Comparison of ENCODE assay signal across 28 cellular contexts in genomic region chr6:23589811-23590210, GRCh38.
"Had no signal": no experiment of that assay in that cellular context is flagged by ENCODE, and none has a peak within 500 bp of the region (broad histone marks: within the 10 kb centered on the region; RNA-seq: fewer than 3 reads in every experiment).

No MANE protein-coding gene starts in this region.

- ATAC-seq: activated CD8-positive, alpha-beta T cell treated with anti-CD3 and anti-CD28 coated beads for 36 hours; activated T-cell treated with anti-CD3 and anti-CD28 coated beads, Interleukin-2, amount 50 U/mL, for 72 hours; activated T-helper 17 cell treated with anti-CD3 and anti-CD28 coated beads, Interleukin-2, amount 50 U/mL, for 72 hours had no signal

- H3K4me3 ChIP-seq: cardiac muscle cell, SJCRH30, SK-N-MC had no signal

- H3K27ac ChIP-seq: brain microvascular endothelial cell, cardiac muscle cell, SJCRH30, SK-N-MC had no signal

- H3K27ac Mint-ChIP-seq: activated CD4-positive, alpha-beta T cell treated with anti-CD3 and anti-CD28 coated beads, Interleukin-2, amount 10 ng/mL, durations not matched to agents 24 days and 14 days; activated CD8-positive, alpha-beta T cell treated with anti-CD3 and anti-CD28 coated beads for 36 hours; activated naive CD8-positive, alpha-beta T cell treated with anti-CD3 and anti-CD28 coated beads for 36 hours; activated T-cell treated with anti-CD3 and anti-CD28 coated beads, Interleukin-2, amount 50 U/mL, for 72 hours; activated T-helper 17 cell treated with anti-CD3 and anti-CD28 coated beads, Interleukin-2, amount 50 U/mL, for 72 hours; T-helper 1 cell treated with Interleukin-12 subunit alpha and Interleukin-12 subunit beta and Interleukin-4 antibody, amounts not matched to agents 30 μg/mL and 1 μg/mL, for 36 hours; T-helper 2 cell treated with Interferon-gamma antibody and Interleukin-4, amounts not matched to agents 5 μg/mL and 100 μg/mL, for 36 hours had no signal

- H3K27me3 Mint-ChIP-seq: activated CD4-positive, alpha-beta T cell treated with anti-CD3 and anti-CD28 coated beads, Interleukin-2, amount 10 ng/mL, durations not matched to agents 24 days and 14 days; activated CD8-positive, alpha-beta T cell treated with anti-CD3 and anti-CD28 coated beads for 36 hours; activated naive CD8-positive, alpha-beta T cell treated with anti-CD3 and anti-CD28 coated beads for 36 hours; activated T-helper 17 cell treated with anti-CD3 and anti-CD28 coated beads, Interleukin-2, amount 50 U/mL, for 72 hours had no signal

- DNase-seq: activated CD4-positive, alpha-beta T cell treated with anti-CD3 and anti-CD28 coated beads, Interleukin-2, amount 10 ng/mL, durations not matched to agents 24 days and 14 days; activated CD4-positive, alpha-beta T cell treated with anti-CD3 and anti-CD28 coated beads, Interleukin-2, amount 50 U/mL, for 4 hours; activated CD8-positive, alpha-beta T cell treated with anti-CD3 and anti-CD28 coated beads for 36 hours; activated effector memory CD4-positive, alpha-beta T cell treated with anti-CD3 and anti-CD28 coated beads, Interleukin-2, amount 50 U/mL, for 16 hours; activated naive CD4-positive, alpha-beta T cell; activated naive CD4-positive, alpha-beta T cell treated with anti-CD3 and anti-CD28 coated beads, Interleukin-2, amount 50 U/mL, for 16 hours; activated naive CD8-positive, alpha-beta T cell treated with anti-CD3 and anti-CD28 coated beads for 36 hours; activated T-cell treated with anti-CD3 and anti-CD28 coated beads, Interleukin-2, amount 50 U/mL, for 1 hour; activated T-cell treated with anti-CD3 and anti-CD28 coated beads, Interleukin-2, amount 50 U/mL, for 72 hours; brain microvascular endothelial cell; Kasumi-1; KG1; MM.1S; MV-4-11; NCI-H1092; NCI-H1436 treated with DMSO at 0.1 percent for 48 hours; NCI-H1694 treated with DMSO at 0.1 percent for 48 hours; NCI-H2029; NCI-H345; NCI-H524 treated with DMSO at 0.1 percent for 48 hours; SHP77; SJCRH30 had no signal

- H3K36me3 ChIP-seq: brain microvascular endothelial cell, cardiac muscle cell, SJCRH30 had no signal

- H3K27me3 ChIP-seq: brain microvascular endothelial cell, cardiac muscle cell, SJCRH30 had no signal

- FAIRE-seq: TTC549 had no signal

- H3K36me3 Mint-ChIP-seq: activated naive CD8-positive, alpha-beta T cell treated with anti-CD3 and anti-CD28 coated beads for 36 hours had no signal

- H3K9me3 Mint-ChIP-seq: activated CD8-positive, alpha-beta T cell treated with anti-CD3 and anti-CD28 coated beads for 36 hours had no signal

- H3K4me1 ChIP-seq: SJCRH30 had no signal

- H3K4me1 Mint-ChIP-seq: activated CD4-positive, alpha-beta T cell treated with anti-CD3 and anti-CD28 coated beads, Interleukin-2, amount 10 ng/mL, durations not matched to agents 24 days and 14 days; activated naive CD8-positive, alpha-beta T cell treated with anti-CD3 and anti-CD28 coated beads for 36 hours; activated T-helper 17 cell treated with anti-CD3 and anti-CD28 coated beads, Interleukin-2, amount 50 U/mL, for 72 hours had no signal

- H3K9me3 ChIP-seq: SJCRH30 had no signal

- H3K4me3 Mint-ChIP-seq: activated CD4-positive, alpha-beta T cell treated with anti-CD3 and anti-CD28 coated beads, Interleukin-2, amount 10 ng/mL, durations not matched to agents 24 days and 14 days; activated CD8-positive, alpha-beta T cell treated with anti-CD3 and anti-CD28 coated beads for 36 hours; activated naive CD8-positive, alpha-beta T cell treated with anti-CD3 and anti-CD28 coated beads for 36 hours; activated T-cell treated with anti-CD3 and anti-CD28 coated beads, Interleukin-2, amount 50 U/mL, for 72 hours; activated T-helper 17 cell treated with anti-CD3 and anti-CD28 coated beads, Interleukin-2, amount 50 U/mL, for 72 hours; T-helper 1 cell treated with Interleukin-12 subunit alpha and Interleukin-12 subunit beta and Interleukin-4 antibody, amounts not matched to agents 30 μg/mL and 1 μg/mL, for 36 hours; T-helper 2 cell treated with Interferon-gamma antibody and Interleukin-4, amounts not matched to agents 5 μg/mL and 100 μg/mL, for 36 hours had no signal
